In genomic region chr12:84697141-84697540, GRCh38 we compare ENCODE assay signal across 14 cellular contexts.
"Had no signal": no experiment of that assay in that cellular context is flagged by ENCODE, and none has a peak within 500 bp of the region (broad histone marks: within the 10 kb centered on the region; RNA-seq: fewer than 3 reads in every experiment).

No MANE protein-coding gene starts in this region.

- ATAC-seq: left ventricle myocardium superior; psoas muscle; right lobe of liver; stimulated activated naive B cell treated with anti-CD40 and anti-IgM and Interleukin-4, amounts not matched to agents 10 μg/mL and 1 μg/mL and 100 μg/mL, for 72 hours had no signal

- H3K4me3 ChIP-seq: psoas muscle, right lobe of liver, tibial nerve had no signal

- DNase-seq: activated CD4-positive, CD25-positive, alpha-beta regulatory T cell; activated T-cell treated with anti-CD3 and anti-CD28 coated beads, Interleukin-2, amount 50 U/mL, for 1 hour; anterior cingulate cortex; effector CD4-positive, alpha-beta T cell; kidney; left ventricle myocardium superior; mesenchymal stem cell; psoas muscle; right lobe of liver; stimulated activated CD4-positive, alpha-beta T cell treated with anti-CD3 and anti-CD28 coated beads, Interleukin-2, amount 100 ng/mL, for 24 hours; stimulated activated naive B cell treated with anti-CD40 and anti-IgM and Interleukin-4, amounts not matched to agents 10 μg/mL and 1 μg/mL and 100 μg/mL, for 72 hours had no signal

- FAIRE-seq: colon, TTC549 had no signal
